Comparison of ENCODE assay signal across 1 cellular context in the genomic region with DNA sequence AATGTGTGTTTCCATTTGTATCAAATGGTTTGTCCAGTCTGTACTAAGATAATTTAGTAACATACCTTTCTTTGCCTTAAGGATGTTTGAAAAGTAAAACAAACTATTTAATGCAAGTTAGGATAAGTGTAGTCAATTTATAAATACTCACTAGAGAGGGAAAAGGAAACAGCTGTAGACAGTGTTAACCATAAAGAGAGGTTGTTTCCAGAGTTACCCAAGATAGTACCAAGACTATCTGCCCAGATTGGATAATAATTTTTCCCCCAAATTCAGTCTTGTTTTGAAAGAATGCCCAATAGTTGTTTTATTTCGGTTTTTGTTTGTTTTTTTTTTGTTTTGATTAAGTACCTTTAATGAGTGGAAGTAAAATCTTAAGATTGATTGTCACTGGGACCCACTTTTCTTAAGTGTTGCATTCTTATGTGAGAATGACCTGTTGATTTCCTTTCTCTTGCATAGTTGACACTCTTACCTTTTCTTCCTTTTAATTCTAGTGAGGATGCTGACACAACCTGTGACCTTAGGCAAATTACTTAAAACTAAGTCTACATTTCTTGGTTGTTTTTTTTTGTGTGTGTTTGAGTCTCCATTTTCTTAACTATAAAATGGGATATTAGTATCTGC.
TF ChIP-seq lines count a peak whose summit lies in the region.

No MANE protein-coding gene starts in this region.

TF ChIP-seq in GM12878, 131 proteins besides CTCF, POLR2A, EP300 and RAD21:
- TF ChIP-seq NFIC (IDR thresholded peaks at IDR 0.05; ENCODE audit: low read depth, low read length) (0 out of 2 replicates have a peak, but pooled peaks have one; percentile 14), IRF4 (IDR thresholded peaks at IDR 0.05; ENCODE audit: low read depth, low read length) (no peak), RUNX3 (IDR thresholded peaks at IDR 0.05; ENCODE audit: low read length) (peak; percentile 31; the same call in 1 of the 2 replicates), CHD4 (IDR thresholded peaks at IDR 0.05) (no peak), MEF2A (IDR thresholded peaks at IDR 0.05; ENCODE audit: insufficient read depth, low read depth, low read length) (0 out of 2 replicates have a peak, but pooled peaks have one; percentile 5)
- TF ChIP-seq, protein P1, sequence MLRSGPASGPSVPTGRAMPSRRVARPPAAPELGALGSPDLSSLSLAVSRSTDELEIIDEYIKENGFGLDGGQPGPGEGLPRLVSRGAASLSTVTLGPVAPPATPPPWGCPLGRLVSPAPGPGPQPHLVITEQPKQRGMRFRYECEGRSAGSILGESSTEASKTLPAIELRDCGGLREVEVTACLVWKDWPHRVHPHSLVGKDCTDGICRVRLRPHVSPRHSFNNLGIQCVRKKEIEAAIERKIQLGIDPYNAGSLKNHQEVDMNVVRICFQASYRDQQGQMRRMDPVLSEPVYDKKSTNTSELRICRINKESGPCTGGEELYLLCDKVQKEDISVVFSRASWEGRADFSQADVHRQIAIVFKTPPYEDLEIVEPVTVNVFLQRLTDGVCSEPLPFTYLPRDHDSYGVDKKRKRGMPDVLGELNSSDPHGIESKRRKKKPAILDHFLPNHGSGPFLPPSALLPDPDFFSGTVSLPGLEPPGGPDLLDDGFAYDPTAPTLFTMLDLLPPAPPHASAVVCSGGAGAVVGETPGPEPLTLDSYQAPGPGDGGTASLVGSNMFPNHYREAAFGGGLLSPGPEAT (IDR thresholded peaks at IDR 0.05; ENCODE audit: low read depth): no peak
TF ChIP-seq in GM12878: peak in this region for 3.
